8 cellular contexts compared by ENCODE assay signal in genomic region chr9:136841646-136842379, GRCh38. TPM values are rescaled to one million over a fixed set of nuclear protein-coding genes. Genes with fewer than 3 reads are reported as not detected.
A peak's percentile ranks its signal among the peaks of the same experiment; 100 is the strongest.
DNase-seq lines count a peak whose midpoint lies in the region; ATAC-seq and TF ChIP-seq lines count a peak whose summit lies in the region.
"Not testable (repeated sequence)": the region's sequence is repeated elsewhere in the genome, so short reads cannot be mapped to it uniquely, and the experiment has no call there.

No MANE protein-coding gene starts in this region.

- H3K9me3 ChIP-seq in psoas muscle, upper lobe of right lung: not testable (repeated sequence)

- peak; percentile 43 for DNase-seq in DMS53 treated with DMSO at 0.1 percent for 48 hours (lab: John Stamatoyannopoulos, UW; ENCODE audit: unreplicated experiment)
- DNase-seq in NCI-H1092 treated with DMSO at 0.1 percent for 48 hours (lab: John Stamatoyannopoulos, UW) = peak; percentile 23
- DNase-seq in RWPE1 (ENCODE audit: low spot score); activated naive CD4-positive, alpha-beta T cell treated with anti-CD3 and anti-CD28 coated beads for 36 hours; upper lobe of right lung: not testable (repeated sequence)
- DNase-seq in dorsolateral prefrontal cortex = peak in 1 of 10 donors; percentile 91
- DNase-seq in medulla oblongata (ENCODE audit: extremely low spot score) = peak; percentile 9
- DNase-seq in psoas muscle = peak in 1 of 2 donors; percentile 58

- H3K27me3 Mint-ChIP-seq in activated naive CD4-positive, alpha-beta T cell treated with anti-CD3 and anti-CD28 coated beads for 36 hours (ENCODE audit: low read depth) = not testable (repeated sequence)

- H3K9me3 Mint-ChIP-seq in activated naive CD4-positive, alpha-beta T cell treated with anti-CD3 and anti-CD28 coated beads for 36 hours = not testable (repeated sequence)

- intact Hi-C loops in activated naive CD4-positive, alpha-beta T cell treated with anti-CD3 and anti-CD28 coated beads for 36 hours (cut with micrococcal nuclease) = loop anchor here (1.0 to 2.0 kb wide), 4 partner anchors 44 to 193 kb away; partner anchors contain the start of genes FBXW5, PAXX and TRAF2
- intact Hi-C loops in dorsolateral prefrontal cortex (cut with DNase I) = loop anchor here (1.0 to 5.0 kb wide), 4 partner anchors 34 to 100 kb away; partner anchors contain the start of genes FBXW5 (in 1 of the 2) and TMEM141 (in 1 of the 2)
- intact Hi-C loops in psoas muscle (cut with DNase I) = loop anchor here in 1 of 2 donors (10.0 kb wide), 1 partner anchor 183 kb away; the partner anchor contains the start of gene ABCA2
- intact Hi-C loops in upper lobe of right lung (cut with DNase I) = not testable (repeated sequence)

- POLR2A ChIA-PET in RWPE1 (lab: Yijun Ruan, JAX; ENCODE audit: low non-redundant PET) = interaction anchor here (1.1 kb wide), 1 partner anchor 17 kb away, joined by 6 read pairs; no protein-coding TSS in a partner anchor

- H3K27me3 ChIP-seq in dorsolateral prefrontal cortex = not testable (repeated sequence)
- H3K27me3 ChIP-seq in psoas muscle (ENCODE audit: insufficient read depth in 3 of 3, low read length in 2 of 3) (peaks cover 0 to 19% (median 8%) of the 10 kb centered on the region in 3 donors), upper lobe of right lung (peaks cover 31% of the 10 kb centered on the region)

- H3K4me3 Mint-ChIP-seq in activated naive CD4-positive, alpha-beta T cell treated with anti-CD3 and anti-CD28 coated beads for 36 hours = peak overlapping the region; percentile 68

- TF ChIP-seq CTCF in RWPE1 (conservative IDR thresholded peaks at IDR 0.05; ENCODE audit: low read depth); dorsolateral prefrontal cortex (IDR thresholded peaks at IDR 0.05 in 54 of 56, conservative IDR thresholded peaks at IDR 0.05 in 2 of 56; ENCODE audit: low read depth in 1 of 56, partially characterized antibody in 56 of 56); psoas muscle (IDR thresholded peaks at IDR 0.05); upper lobe of right lung (IDR thresholded peaks at IDR 0.05): not testable (repeated sequence)

- peak overlapping the region; percentile 90 for H3K27ac ChIP-seq in RWPE1
- peak overlapping the region; percentile 37 to 99 (median 93) for H3K27ac ChIP-seq in dorsolateral prefrontal cortex
- H3K27ac ChIP-seq in psoas muscle = peak overlapping the region; percentile 43
- H3K27ac ChIP-seq in upper lobe of right lung = not testable (repeated sequence)

- H3K4me3 ChIP-seq in dorsolateral prefrontal cortex (peak overlapping the region; percentile 44 to 88 (median 73)), psoas muscle (peak overlapping the region; percentile 63), upper lobe of right lung (peak overlapping the region; percentile 50)

- H3K36me3 Mint-ChIP-seq in activated naive CD4-positive, alpha-beta T cell treated with anti-CD3 and anti-CD28 coated beads for 36 hours (ENCODE audit: low read depth) = not testable (repeated sequence)

- CTCF ChIA-PET in RWPE1 (lab: Yijun Ruan, JAX) = interaction anchor here (0.6 to 2.7 kb wide), 11 partner anchors 9 to 1926 kb away, joined by 3 to 25 read pairs (median 5); no protein-coding TSS in a partner anchor
- CTCF ChIA-PET in activated naive CD4-positive, alpha-beta T cell treated with anti-CD3 and anti-CD28 coated beads for 36 hours (lab: Charles Lee) = interaction anchor here (0.6 to 3.0 kb wide), 21 partner anchors 20 to 226 kb away, joined by 3 to 12 read pairs (median 4); partner anchors contain the start of gene RABL6

- not testable (repeated sequence) for H3K27ac Mint-ChIP-seq in activated naive CD4-positive, alpha-beta T cell treated with anti-CD3 and anti-CD28 coated beads for 36 hours

- H3K4me1 Mint-ChIP-seq in activated naive CD4-positive, alpha-beta T cell treated with anti-CD3 and anti-CD28 coated beads for 36 hours (ENCODE audit: low read depth) = peaks cover 14% of the 10 kb centered on the region

- peaks cover 13% of the 10 kb centered on the region for H3K4me1 ChIP-seq in psoas muscle
- peaks cover 33% of the 10 kb centered on the region for H3K4me1 ChIP-seq in upper lobe of right lung

- ATAC-seq in psoas muscle (peak in 3 of 4 donors; percentile 3 to 4 (median 3)), upper lobe of right lung (peak; percentile 0)

- H3K36me3 ChIP-seq in psoas muscle (ENCODE audit: insufficient read depth in 1 of 2, low read depth in 1 of 2) = peaks cover 0 to 26% of the 10 kb centered on the region in 2 donors
- H3K36me3 ChIP-seq in upper lobe of right lung = peaks cover 21% of the 10 kb centered on the region

- WGBS in psoas muscle, 3 donors = 26 to 37% (median 28%) methylated on average over 13 to 16 of the region's 16 CpGs

RNA-seq across cellular contexts. Expression of gene AJM1, which starts 0.5 kb away (rescaled TPM):
- 1 to 10 TPM; 1.7 to 2.0 TPM for total RNA-seq in activated naive CD4-positive, alpha-beta T cell treated with anti-CD3 and anti-CD28 coated beads for 36 hours
- total RNA-seq in dorsolateral prefrontal cortex = 10 to 100 TPM; 22.9 to 89.8 (median 47.9) TPM
- 1 to 10 TPM; 1.3 to 4.9 (median 3.5) TPM for total RNA-seq in psoas muscle
- polyA plus RNA-seq in psoas muscle = 1 to 10 TPM; 1.6 to 2.0 (median 1.7) TPM
- 2.7 TPM for total RNA-seq in upper lobe of right lung

RNA-seq across cellular contexts. Expression of gene PHPT1, which starts 7.4 kb away (rescaled TPM):
- 100 to 1,000 TPM; 110 to 116 TPM for total RNA-seq in activated naive CD4-positive, alpha-beta T cell treated with anti-CD3 and anti-CD28 coated beads for 36 hours
- total RNA-seq in dorsolateral prefrontal cortex (100 to 1,000 TPM in 65 of 120 experiments, 10 to 100 TPM in 55; 68.1 to 140 (median 101) TPM), psoas muscle (100 to 1,000 TPM; 154 to 272 (median 220) TPM), upper lobe of right lung (82.1 TPM)
- polyA plus RNA-seq in psoas muscle = 100 to 1,000 TPM; 228 to 295 (median 288) TPM

RNA-seq across cellular contexts. Expression of gene MAMDC4, which starts 10.3 kb away (rescaled TPM):
- 10 to 100 TPM; 15.9 to 16.1 TPM for total RNA-seq in activated naive CD4-positive, alpha-beta T cell treated with anti-CD3 and anti-CD28 coated beads for 36 hours
- total RNA-seq in dorsolateral prefrontal cortex (10 to 100 TPM in 28 of 120 experiments, 1 to 10 TPM in 92; 2.7 to 18.6 (median 7.0) TPM), psoas muscle (1 to 10 TPM; 1.7 to 4.7 (median 3.1) TPM), upper lobe of right lung (12.9 TPM)
- 1 to 10 TPM; 2.1 to 7.9 (median 2.4) TPM for polyA plus RNA-seq in psoas muscle

RNA-seq across cellular contexts. Expression of gene EDF1, which starts 24.3 kb away (rescaled TPM):
- total RNA-seq in activated naive CD4-positive, alpha-beta T cell treated with anti-CD3 and anti-CD28 coated beads for 36 hours = 100 to 1,000 TPM; 259 to 288 TPM
- total RNA-seq in dorsolateral prefrontal cortex = 100 to 1,000 TPM; 145 to 331 (median 249) TPM
- 100 to 1,000 TPM; 254 to 371 (median 331) TPM for total RNA-seq in psoas muscle
- 100 to 1,000 TPM; 241 to 534 (median 365) TPM for polyA plus RNA-seq in psoas muscle
- 250 TPM for total RNA-seq in upper lobe of right lung

RNA-seq across cellular contexts. Expression of gene RABL6, which starts 34.1 kb away (rescaled TPM):
- 10 to 100 TPM; 74.9 to 82.7 TPM for total RNA-seq in activated naive CD4-positive, alpha-beta T cell treated with anti-CD3 and anti-CD28 coated beads for 36 hours
- total RNA-seq in dorsolateral prefrontal cortex (100 to 1,000 TPM in 114 of 120 experiments, 10 to 100 TPM in 6; 86.8 to 178 (median 121) TPM), psoas muscle (10 to 100 TPM; 74.4 to 90.5 (median 88.3) TPM), upper lobe of right lung (68.2 TPM)
- polyA plus RNA-seq in psoas muscle = 10 to 100 TPM; 73.0 to 82.5 (median 75.4) TPM
